Comparison of ENCODE assay signal across 1 cellular context in the genomic region with DNA sequence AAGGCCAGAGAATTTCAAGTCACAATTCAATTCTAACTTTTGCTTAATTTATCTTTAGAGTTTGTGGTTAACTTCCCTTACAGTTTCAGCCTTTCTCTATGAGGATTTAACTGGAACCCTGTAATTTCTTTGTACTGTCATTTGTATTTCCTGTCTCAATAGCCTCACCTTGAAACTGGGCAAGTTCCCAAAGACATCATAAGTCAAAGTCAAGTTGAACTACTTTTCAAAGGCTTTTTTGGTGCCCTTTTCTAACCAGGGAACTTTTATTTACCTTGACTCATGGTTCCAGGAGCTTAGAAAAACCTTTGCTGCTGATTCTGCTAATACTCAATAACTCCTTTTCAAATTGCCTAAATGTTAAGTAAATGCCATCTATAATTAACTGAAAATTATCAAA.
TF ChIP-seq lines count a peak whose summit lies in the region.

No MANE protein-coding gene starts in this region.

TF ChIP-seq in HepG2, 621 proteins besides CTCF, POLR2A, EP300 and RAD21 (continued from another document):
- TF ChIP-seq, protein P1, sequence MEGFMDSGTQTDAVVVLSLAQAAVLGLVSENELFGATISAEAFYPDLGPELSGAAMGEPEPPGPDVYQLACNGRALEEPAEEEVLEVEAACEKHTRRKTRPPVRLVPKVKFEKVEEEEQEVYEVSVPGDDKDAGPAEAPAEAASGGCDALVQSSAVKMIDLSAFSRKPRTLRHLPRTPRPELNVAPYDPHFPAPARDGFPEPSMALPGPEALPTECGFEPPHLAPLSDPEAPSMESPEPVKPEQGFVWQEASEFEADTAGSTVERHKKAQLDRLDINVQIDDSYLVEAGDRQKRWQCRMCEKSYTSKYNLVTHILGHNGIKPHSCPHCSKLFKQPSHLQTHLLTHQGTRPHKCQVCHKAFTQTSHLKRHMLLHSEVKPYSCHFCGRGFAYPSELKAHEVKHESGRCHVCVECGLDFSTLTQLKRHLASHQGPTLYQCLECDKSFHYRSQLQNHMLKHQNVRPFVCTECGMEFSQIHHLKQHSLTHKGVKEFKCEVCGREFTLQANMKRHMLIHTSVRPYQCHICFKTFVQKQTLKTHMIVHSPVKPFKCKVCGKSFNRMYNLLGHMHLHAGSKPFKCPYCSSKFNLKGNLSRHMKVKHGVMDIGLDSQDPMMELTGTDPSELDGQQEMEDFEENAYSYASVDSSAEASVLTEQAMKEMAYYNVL (CRISPR knock-in tag; IDR thresholded peaks at IDR 0.05; ENCODE audit: borderline replicate concordance): no peak
- TF ChIP-seq GTF2F1 (IDR thresholded peaks at IDR 0.05; ENCODE audit: low read length) (no peak), ZNF569 (CRISPR knock-in tag; IDR thresholded peaks at IDR 0.05; ENCODE audit: borderline replicate concordance) (no peak), SPEN (CRISPR knock-in tag; IDR thresholded peaks at IDR 0.05; ENCODE audit: low read depth) (no peak), KLF16 (CRISPR knock-in tag; IDR thresholded peaks at IDR 0.05) (no peak), NFRKB (IDR thresholded peaks at IDR 0.05) (no peak), NCOA1 (CRISPR knock-in tag; IDR thresholded peaks at IDR 0.05) (no peak), THAP11 (CRISPR knock-in tag; IDR thresholded peaks at IDR 0.05) (peak; percentile 57), KLF11 (CRISPR knock-in tag; IDR thresholded peaks at IDR 0.05) (no peak), BRF2 (CRISPR knock-in tag; IDR thresholded peaks at IDR 0.05) (no peak), PHF20 (CRISPR knock-in tag; IDR thresholded peaks at IDR 0.05) (no peak), ETS1 (CRISPR knock-in tag; IDR thresholded peaks at IDR 0.05) (no peak), GATAD1 (CRISPR knock-in tag; IDR thresholded peaks at IDR 0.05) (no peak), MED1 (CRISPR knock-in tag; IDR thresholded peaks at IDR 0.05) (peak; percentile 79), KLF13 (CRISPR knock-in tag; IDR thresholded peaks at IDR 0.05) (no peak), PAF1 (CRISPR knock-in tag; IDR thresholded peaks at IDR 0.05) (no peak), ZNF577 (CRISPR knock-in tag; IDR thresholded peaks at IDR 0.05; ENCODE audit: borderline replicate concordance, low read depth) (no peak), HES4 (CRISPR knock-in tag; IDR thresholded peaks at IDR 0.05; ENCODE audit: borderline replicate concordance) (no peak), ZNF709 (CRISPR knock-in tag; IDR thresholded peaks at IDR 0.05) (no peak), ZBED4 (CRISPR knock-in tag; IDR thresholded peaks at IDR 0.05; ENCODE audit: borderline replicate concordance) (no peak), STAG1 (CRISPR knock-in tag; IDR thresholded peaks at IDR 0.05) (peak; percentile 37), KDM4B (CRISPR knock-in tag; IDR thresholded peaks at IDR 0.05) (no peak), HHEX (CRISPR knock-in tag; IDR thresholded peaks at IDR 0.05) (peak; percentile 73), MBD4 (IDR thresholded peaks at IDR 0.05; ENCODE audit: borderline replicate concordance, low read length) (peak; percentile 87; the same call in 1 of the 2 replicates), ZNF292 (CRISPR knock-in tag; IDR thresholded peaks at IDR 0.05; ENCODE audit: borderline replicate concordance, low read depth) (no peak), SMYD3 (CRISPR knock-in tag; IDR thresholded peaks at IDR 0.05) (no peak)
- TF ChIP-seq, protein P2, sequence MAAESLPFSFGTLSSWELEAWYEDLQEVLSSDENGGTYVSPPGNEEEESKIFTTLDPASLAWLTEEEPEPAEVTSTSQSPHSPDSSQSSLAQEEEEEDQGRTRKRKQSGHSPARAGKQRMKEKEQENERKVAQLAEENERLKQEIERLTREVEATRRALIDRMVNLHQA (CRISPR knock-in tag; IDR thresholded peaks at IDR 0.05): no peak
- TF ChIP-seq, protein P3, sequence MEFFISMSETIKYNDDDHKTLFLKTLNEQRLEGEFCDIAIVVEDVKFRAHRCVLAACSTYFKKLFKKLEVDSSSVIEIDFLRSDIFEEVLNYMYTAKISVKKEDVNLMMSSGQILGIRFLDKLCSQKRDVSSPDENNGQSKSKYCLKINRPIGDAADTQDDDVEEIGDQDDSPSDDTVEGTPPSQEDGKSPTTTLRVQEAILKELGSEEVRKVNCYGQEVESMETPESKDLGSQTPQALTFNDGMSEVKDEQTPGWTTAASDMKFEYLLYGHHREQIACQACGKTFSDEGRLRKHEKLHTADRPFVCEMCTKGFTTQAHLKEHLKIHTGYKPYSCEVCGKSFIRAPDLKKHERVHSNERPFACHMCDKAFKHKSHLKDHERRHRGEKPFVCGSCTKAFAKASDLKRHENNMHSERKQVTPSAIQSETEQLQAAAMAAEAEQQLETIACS (CRISPR knock-in tag; IDR thresholded peaks at IDR 0.05): no peak
- TF ChIP-seq, protein P4, sequence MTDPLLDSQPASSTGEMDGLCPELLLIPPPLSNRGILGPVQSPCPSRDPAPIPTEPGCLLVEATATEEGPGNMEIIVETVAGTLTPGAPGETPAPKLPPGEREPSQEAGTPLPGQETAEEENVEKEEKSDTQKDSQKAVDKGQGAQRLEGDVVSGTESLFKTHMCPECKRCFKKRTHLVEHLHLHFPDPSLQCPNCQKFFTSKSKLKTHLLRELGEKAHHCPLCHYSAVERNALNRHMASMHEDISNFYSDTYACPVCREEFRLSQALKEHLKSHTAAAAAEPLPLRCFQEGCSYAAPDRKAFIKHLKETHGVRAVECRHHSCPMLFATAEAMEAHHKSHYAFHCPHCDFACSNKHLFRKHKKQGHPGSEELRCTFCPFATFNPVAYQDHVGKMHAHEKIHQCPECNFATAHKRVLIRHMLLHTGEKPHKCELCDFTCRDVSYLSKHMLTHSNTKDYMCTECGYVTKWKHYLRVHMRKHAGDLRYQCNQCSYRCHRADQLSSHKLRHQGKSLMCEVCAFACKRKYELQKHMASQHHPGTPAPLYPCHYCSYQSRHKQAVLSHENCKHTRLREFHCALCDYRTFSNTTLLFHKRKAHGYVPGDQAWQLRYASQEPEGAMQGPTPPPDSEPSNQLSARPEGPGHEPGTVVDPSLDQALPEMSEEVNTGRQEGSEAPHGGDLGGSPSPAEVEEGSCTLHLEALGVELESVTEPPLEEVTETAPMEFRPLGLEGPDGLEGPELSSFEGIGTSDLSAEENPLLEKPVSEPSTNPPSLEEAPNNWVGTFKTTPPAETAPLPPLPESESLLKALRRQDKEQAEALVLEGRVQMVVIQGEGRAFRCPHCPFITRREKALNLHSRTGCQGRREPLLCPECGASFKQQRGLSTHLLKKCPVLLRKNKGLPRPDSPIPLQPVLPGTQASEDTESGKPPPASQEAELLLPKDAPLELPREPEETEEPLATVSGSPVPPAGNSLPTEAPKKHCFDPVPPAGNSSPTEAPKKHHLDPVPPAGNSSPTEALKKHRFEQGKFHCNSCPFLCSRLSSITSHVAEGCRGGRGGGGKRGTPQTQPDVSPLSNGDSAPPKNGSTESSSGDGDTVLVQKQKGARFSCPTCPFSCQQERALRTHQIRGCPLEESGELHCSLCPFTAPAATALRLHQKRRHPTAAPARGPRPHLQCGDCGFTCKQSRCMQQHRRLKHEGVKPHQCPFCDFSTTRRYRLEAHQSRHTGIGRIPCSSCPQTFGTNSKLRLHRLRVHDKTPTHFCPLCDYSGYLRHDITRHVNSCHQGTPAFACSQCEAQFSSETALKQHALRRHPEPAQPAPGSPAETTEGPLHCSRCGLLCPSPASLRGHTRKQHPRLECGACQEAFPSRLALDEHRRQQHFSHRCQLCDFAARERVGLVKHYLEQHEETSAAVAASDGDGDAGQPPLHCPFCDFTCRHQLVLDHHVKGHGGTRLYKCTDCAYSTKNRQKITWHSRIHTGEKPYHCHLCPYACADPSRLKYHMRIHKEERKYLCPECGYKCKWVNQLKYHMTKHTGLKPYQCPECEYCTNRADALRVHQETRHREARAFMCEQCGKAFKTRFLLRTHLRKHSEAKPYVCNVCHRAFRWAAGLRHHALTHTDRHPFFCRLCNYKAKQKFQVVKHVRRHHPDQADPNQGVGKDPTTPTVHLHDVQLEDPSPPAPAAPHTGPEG (CRISPR knock-in tag; IDR thresholded peaks at IDR 0.05): no peak
